ENCODE assay signal across 8 cellular contexts in the genomic region with DNA sequence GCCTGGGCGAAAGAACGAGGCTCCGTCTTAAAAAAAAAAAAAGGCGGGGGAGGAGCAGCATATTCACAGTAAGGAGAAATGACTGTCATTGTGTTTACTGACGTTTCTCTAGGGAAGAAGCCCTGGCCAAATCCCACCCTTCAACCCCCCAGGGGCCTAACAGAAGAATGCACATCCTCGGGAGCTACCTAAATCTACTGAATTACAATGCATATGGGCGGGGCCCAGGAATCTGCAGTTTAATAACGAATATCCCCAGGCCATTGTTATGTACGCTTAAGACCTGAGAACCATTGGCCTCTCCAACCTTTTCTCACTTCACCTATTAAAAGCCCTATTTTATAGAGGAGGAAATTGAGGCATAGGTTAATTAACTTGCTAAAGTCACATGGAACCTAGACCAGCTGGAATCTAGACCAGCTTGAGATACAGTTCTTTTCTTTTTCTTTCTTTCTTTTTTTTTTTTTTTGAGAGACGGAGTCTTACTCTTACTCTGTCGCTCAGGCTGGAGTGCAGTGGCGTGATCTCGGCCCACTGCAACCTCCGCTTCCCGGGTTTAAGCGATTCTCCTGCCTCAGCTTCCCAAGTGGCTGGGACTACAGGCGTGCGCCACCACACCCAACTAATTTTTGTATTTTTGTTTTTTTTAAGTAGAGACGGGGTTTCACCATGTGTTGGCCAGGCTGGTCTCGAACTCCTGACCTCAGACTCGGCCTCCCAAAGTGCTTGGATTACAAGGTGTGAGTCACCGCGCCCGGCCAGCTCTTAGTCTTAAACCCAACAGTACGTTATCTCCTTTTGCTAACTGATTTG. TPM values are rescaled to one million over a fixed set of nuclear protein-coding genes. Genes with fewer than 3 reads are reported as not detected.
A peak's percentile ranks its signal among the peaks of the same experiment; 100 is the strongest.
DNase-seq lines count a peak whose midpoint lies in the region; ATAC-seq and TF ChIP-seq lines count a peak whose summit lies in the region.

No MANE protein-coding gene starts in this region.

- no peak for DNase-seq in activated T-cell treated with anti-CD3 and anti-CD28 coated beads, Interleukin-2, amount 50 U/mL, for 24 hours
- no peak for DNase-seq in activated T-cell treated with anti-CD3 and anti-CD28 coated beads, Interleukin-2, amount 50 U/mL, for 48 hours
- DNase-seq in adipocyte (ENCODE audit: low read depth) (no peak), lower lobe of right lung (no peak), thoracic aorta (ENCODE audit: low spot score) (no peak), SW480 (ENCODE audit: low spot score) (no peak)

- no peak for TF ChIP-seq CTCF in lower lobe of right lung (IDR thresholded peaks at IDR 0.05)
- TF ChIP-seq CTCF in thoracic aorta (IDR thresholded peaks at IDR 0.05): no peak

- H3K4me3 ChIP-seq in adipocyte (ENCODE audit: low read length): peak overlapping the region; percentile 98
- H3K4me3 ChIP-seq in lower lobe of right lung: peak overlapping the region; percentile 92
- H3K4me3 ChIP-seq in thoracic aorta: peak overlapping the region; percentile 97

- H3K27ac Mint-ChIP-seq in activated T-cell treated with anti-CD3 and anti-CD28 coated beads, Interleukin-2, amount 50 U/mL, for 24 hours: peak overlapping the region; percentile 98

- H3K27ac ChIP-seq in lower lobe of right lung (peak overlapping the region; percentile 91), thoracic aorta (peak overlapping the region; percentile 76 to 85)

- H3K9me3 ChIP-seq in adipocyte (ENCODE audit: control insufficient read depth, low read length): no peaks in the 10 kb centered on the region
- no peaks in the 10 kb centered on the region for H3K9me3 ChIP-seq in lower lobe of right lung
- no peaks in the 10 kb centered on the region for H3K9me3 ChIP-seq in thoracic aorta

- no peaks in the 10 kb centered on the region for H3K9me3 Mint-ChIP-seq in activated T-cell treated with anti-CD3 and anti-CD28 coated beads, Interleukin-2, amount 50 U/mL, for 24 hours

- H3K27me3 Mint-ChIP-seq in activated T-cell treated with anti-CD3 and anti-CD28 coated beads, Interleukin-2, amount 50 U/mL, for 24 hours: no peaks in the 10 kb centered on the region

- H3K4me1 Mint-ChIP-seq in activated T-cell treated with anti-CD3 and anti-CD28 coated beads, Interleukin-2, amount 50 U/mL, for 24 hours (ENCODE audit: low read depth): peaks cover 32% of the 10 kb centered on the region

- no peaks in the 10 kb centered on the region for H3K27me3 ChIP-seq in adipocyte (replicated peaks; ENCODE audit: control insufficient read depth, insufficient read depth, low read length)
- no peaks in the 10 kb centered on the region for H3K27me3 ChIP-seq in lower lobe of right lung (ENCODE audit: low read depth)
- H3K27me3 ChIP-seq in thoracic aorta (replicated peaks; ENCODE audit: insufficient read depth): no peaks in the 10 kb centered on the region

- H3K4me3 Mint-ChIP-seq in activated T-cell treated with anti-CD3 and anti-CD28 coated beads, Interleukin-2, amount 50 U/mL, for 24 hours: peak overlapping the region; percentile 90

- peak overlapping the region; percentile 90 for H3K9ac ChIP-seq in adipocyte (ENCODE audit: low read length)

- ATAC-seq in lower lobe of right lung (no peak), thoracic aorta (ENCODE audit: insufficient number of reproducible peaks, low FRiP score, low read depth) (no peak), GM18502 (IDR thresholded peaks at IDR 0.05; ENCODE audit: poor library complexity, unreplicated experiment) (no peak), GM18517 (IDR thresholded peaks at IDR 0.05; ENCODE audit: unreplicated experiment) (no peak)

- peaks cover 8% of the 10 kb centered on the region for H3K36me3 ChIP-seq in adipocyte (ENCODE audit: control insufficient read depth, insufficient read depth, low read length, severe bottlenecking)
- peaks cover 22% of the 10 kb centered on the region for H3K36me3 ChIP-seq in lower lobe of right lung
- peaks cover 3% of the 10 kb centered on the region for H3K36me3 ChIP-seq in thoracic aorta

- peaks cover 5% of the 10 kb centered on the region for H3K4me1 ChIP-seq in adipocyte (ENCODE audit: control insufficient read depth, insufficient read depth, low read length)
- H3K4me1 ChIP-seq in lower lobe of right lung: peaks cover 13% of the 10 kb centered on the region
- H3K4me1 ChIP-seq in thoracic aorta (ENCODE audit: control insufficient read depth in 1 of 2, low read depth in 2 of 2): peaks cover 2 to 11% of the 10 kb centered on the region in 2 donors

- peaks cover 44% of the 10 kb centered on the region for H3K36me3 Mint-ChIP-seq in activated T-cell treated with anti-CD3 and anti-CD28 coated beads, Interleukin-2, amount 50 U/mL, for 24 hours (ENCODE audit: low read depth)

- intact Hi-C loops in lower lobe of right lung (cut with DNase I): no loop called here

RNA-seq across cellular contexts. Expression of gene RIF1, which starts 0.7 kb away (rescaled TPM):
- 39.2 TPM for total RNA-seq in lower lobe of right lung
- total RNA-seq in thoracic aorta: 10 to 100 TPM; 45.4 to 48.2 TPM

RNA-seq across cellular contexts. Expression of gene TNFAIP6, which starts 51.6 kb away (rescaled TPM):
- total RNA-seq in lower lobe of right lung (2.1 TPM), thoracic aorta (10 to 100 TPM in 1 of 2 donors, 1 to 10 TPM in 1; 6.9 to 12.0 TPM)
